In genomic region chr4:41438564-41438963, GRCh38 we compare ENCODE assay signal across 17 cellular contexts.
DNase-seq lines count a peak whose midpoint lies in the region; ATAC-seq and TF ChIP-seq lines count a peak whose summit lies in the region.
"Had no signal": no experiment of that assay in that cellular context is flagged by ENCODE, and none has a peak within 500 bp of the region (broad histone marks: within the 10 kb centered on the region; RNA-seq: fewer than 3 reads in every experiment).

No MANE protein-coding gene starts in this region.

- H3K23ac ChIP-seq in trophoblast cell (ENCODE audit: low read length): no peak overlapping the region

- peaks cover 22% of the 10 kb centered on the region for H3F3A ChIP-seq in PC-9 (ENCODE audit: insufficient read depth, low read depth)

- H4K8ac ChIP-seq in trophoblast cell (ENCODE audit: low read depth, low read length): no peak overlapping the region

- in situ Hi-C loops in transverse colon (cut with MboI; ENCODE audit: low pct_ligation_motif_present in 1 of 4, low pct_unique_long_range_greater_than_20kb in 1 of 4, low sequenced_read_pairs in 3 of 4): no loop called here

- H4K12ac ChIP-seq in trophoblast cell (ENCODE audit: low read depth, low read length): no peak overlapping the region

- TF ChIP-seq CTCF in AG10803 (conservative IDR thresholded peaks at IDR 0.05; ENCODE audit: low read length): no peak
- TF ChIP-seq CTCF in PC-9 (conservative IDR thresholded peaks at IDR 0.05): no peak
- TF ChIP-seq CTCF in transverse colon (IDR thresholded peaks at IDR 0.05): no peak

- H4K20me1 ChIP-seq in PC-9 (ENCODE audit: insufficient read depth): no peaks in the 10 kb centered on the region

- H3K4me3 ChIP-seq in AG10803 (ENCODE audit: low read length) (no peak overlapping the region), PC-9 (no peak overlapping the region), trophoblast cell (ENCODE audit: low read depth, low read length) (no peak overlapping the region), transverse colon (no peak overlapping the region)
- H3K4me3 ChIP-seq: SJSA1 had no signal

- no peak overlapping the region for H2AK5ac ChIP-seq in trophoblast cell (ENCODE audit: low read length)

- H3K79me2 ChIP-seq in PC-9 (ENCODE audit: low read depth) (peaks cover 69% of the 10 kb centered on the region), trophoblast cell (ENCODE audit: control insufficient read depth, insufficient read depth, low read length, poor library complexity) (no peaks in the 10 kb centered on the region)

- intact Hi-C loops in PC-9 (cut with micrococcal nuclease; ENCODE audit: unreplicated experiment): no loop called here
- intact Hi-C loops in transverse colon (cut with DNase I; ENCODE audit: low total_unique reads): no loop called here

- POLR2A ChIA-PET in PC-9 (lab: Charles Lee; ENCODE audit: unreplicated experiment): no interaction called here

- H4K91ac ChIP-seq in trophoblast cell (ENCODE audit: low read depth, low read length): no peak overlapping the region

- BruUV-seq in PC-9 (replicated peaks; lab: Mats Ljungman, UMichigan): no TSS peak

- peaks cover 10% of the 10 kb centered on the region for H3K79me1 ChIP-seq in trophoblast cell (ENCODE audit: low read length)

- H3K9me2 ChIP-seq in PC-9 (ENCODE audit: insufficient read depth): no peaks in the 10 kb centered on the region

- TF ChIP-seq EP300 in transverse colon (IDR thresholded peaks at IDR 0.05; ENCODE audit: low read depth): no peak

- H3K36me3 ChIP-seq in PC-9 (ENCODE audit: low read depth) (no peaks in the 10 kb centered on the region), trophoblast cell (ENCODE audit: control insufficient read depth in 1 of 2, insufficient read depth in 2 of 2, low read length in 2 of 2) (no peaks in the 10 kb centered on the region), transverse colon (no peaks in the 10 kb centered on the region)
- H3K36me3 ChIP-seq: SJSA1 had no signal

- H3K14ac ChIP-seq in trophoblast cell (ENCODE audit: low read length): no peak overlapping the region

- no peak for TF ChIP-seq POLR2A in transverse colon (IDR thresholded peaks at IDR 0.05)

- ATAC-seq in HG03095 (IDR thresholded peaks at IDR 0.05; ENCODE audit: unreplicated experiment): no peak
- ATAC-seq: activated T-cell treated with anti-CD3 and anti-CD28 coated beads, Interleukin-2, amount 50 U/mL, for 72 hours; natural killer cell treated with Interleukin-12 subunit alpha and Interleukin-12 subunit beta and Interleukin-15 and Interleukin-18, amount 100 ng/mL, for 72 hours; stimulated activated effector memory CD8-positive, alpha-beta T cell treated with anti-CD3 and anti-CD28 coated beads, Interleukin-12 subunit alpha, Interleukin-12 subunit beta, amount 100 ng/mL, for 72 hours; T-helper 17 cell had no signal

- H3K18ac ChIP-seq in trophoblast cell (ENCODE audit: low read length): no peak overlapping the region

- peak; percentile 61 for DNase-seq in AG10803 (ENCODE audit: low read depth)
- DNase-seq in PC-9: peak in 1 of 2 experiments; percentile 44
- DNase-seq in epithelial cell of prostate (ENCODE audit: low read depth, low spot score): peak; percentile 24
- peak; percentile 71 to 80 for DNase-seq in trophoblast cell
- DNase-seq in transverse colon: no peak
- no peak for DNase-seq in NCI-H748 (lab: John Stamatoyannopoulos, UW; ENCODE audit: unreplicated experiment)
- no peak for DNase-seq in NCI-H1092 (lab: John Stamatoyannopoulos, UW)
- DNase-seq: activated T-cell treated with anti-CD3 and anti-CD28 coated beads, Interleukin-2, amount 50 U/mL, for 72 hours; Caco-2; GOT3; NCI-H187; NCI-H446; T-helper 17 cell had no signal

- H3K4ac ChIP-seq in trophoblast cell (ENCODE audit: low read depth, low read length): no peak overlapping the region

- H3K27ac ChIP-seq in PC-9: 0 out of 2 replicates have a peak overlapping the region, but pooled peaks have one; percentile 2
- peak overlapping the region; percentile 11 for H3K27ac ChIP-seq in epithelial cell of prostate
- no peak overlapping the region for H3K27ac ChIP-seq in trophoblast cell (ENCODE audit: low read depth, low read length)
- no peak overlapping the region for H3K27ac ChIP-seq in transverse colon
- H3K27ac ChIP-seq: SJSA1 had no signal

- H2AFZ ChIP-seq in PC-9 (no peak overlapping the region), trophoblast cell (ENCODE audit: insufficient read depth, low read length, poor library complexity) (no peak overlapping the region)

- H3K4me2 ChIP-seq in PC-9: no peak overlapping the region
- H3K4me2 ChIP-seq in trophoblast cell (ENCODE audit: low read length): no peak overlapping the region

- CTCF ChIA-PET in PC-9 (lab: Charles Lee): interaction anchor here (0.7 kb wide), 1 partner anchor 98 kb away, joined by 7 read pairs; no protein-coding TSS in a partner anchor

- H2BK12ac ChIP-seq in trophoblast cell (ENCODE audit: low read length): no peak overlapping the region

- H3K27me3 ChIP-seq in PC-9 (ENCODE audit: insufficient read depth, low read depth) (no peaks in the 10 kb centered on the region), trophoblast cell (ENCODE audit: insufficient read depth, low read length) (no peaks in the 10 kb centered on the region), transverse colon (no peaks in the 10 kb centered on the region)
- H3K27me3 ChIP-seq: SJSA1 had no signal

- H3K9me3 ChIP-seq in PC-9 (ENCODE audit: insufficient read depth, low read depth) (no peaks in the 10 kb centered on the region), trophoblast cell (ENCODE audit: insufficient read depth, low read depth, low read length) (no peaks in the 10 kb centered on the region), transverse colon (no peaks in the 10 kb centered on the region)
- H3K9me3 ChIP-seq: Caco-2, SJSA1 had no signal

- no peak overlapping the region for H3K9ac ChIP-seq in trophoblast cell (ENCODE audit: low read length)

- no CpG with 5 or more reads among the region's 8 CpGs for WGBS in trophoblast cell (ENCODE audit: extremely low coverage, insufficient coverage, insufficient read length)
- WGBS in transverse colon (ENCODE audit: low coverage in 1 of 2), 2 donors: 93% methylated on average over 8 of the region's 8 CpGs; no CpG with 5 or more reads in 1 of the 2 donors

- H2BK5ac ChIP-seq in trophoblast cell (ENCODE audit: low read depth, low read length, poor library complexity): no peak overlapping the region

- H2BK120ac ChIP-seq in trophoblast cell (ENCODE audit: insufficient read depth, low read length, poor library complexity): no peak overlapping the region

- H3K4me1 ChIP-seq in PC-9 (replicated peaks; ENCODE audit: insufficient read depth): peaks cover 51% of the 10 kb centered on the region
- peaks cover 3 to 8% of the 10 kb centered on the region in 2 experiments for H3K4me1 ChIP-seq in trophoblast cell (ENCODE audit: control insufficient read depth in 1 of 2, insufficient read depth in 2 of 2, low read length in 2 of 2)
- peaks cover 0 to 11% (median 0%) of the 10 kb centered on the region in 4 donors for H3K4me1 ChIP-seq in transverse colon

Comparison
In these comparisons a context has a peak if more than half of its experiments do, and no peak if none do; other contexts are left out.
1. DNase-seq: peak in AG10803 (single experiment), epithelial cell of prostate (single experiment) and trophoblast cell (2 of 2); none in transverse colon (single experiment), NCI-H748 (single experiment) and NCI-H1092 (single experiment).
2. H3K27ac ChIP-seq: peak in PC-9 (single experiment) and epithelial cell of prostate (single experiment); none in trophoblast cell (single experiment) and transverse colon (0 of 4).